In the genomic region with DNA sequence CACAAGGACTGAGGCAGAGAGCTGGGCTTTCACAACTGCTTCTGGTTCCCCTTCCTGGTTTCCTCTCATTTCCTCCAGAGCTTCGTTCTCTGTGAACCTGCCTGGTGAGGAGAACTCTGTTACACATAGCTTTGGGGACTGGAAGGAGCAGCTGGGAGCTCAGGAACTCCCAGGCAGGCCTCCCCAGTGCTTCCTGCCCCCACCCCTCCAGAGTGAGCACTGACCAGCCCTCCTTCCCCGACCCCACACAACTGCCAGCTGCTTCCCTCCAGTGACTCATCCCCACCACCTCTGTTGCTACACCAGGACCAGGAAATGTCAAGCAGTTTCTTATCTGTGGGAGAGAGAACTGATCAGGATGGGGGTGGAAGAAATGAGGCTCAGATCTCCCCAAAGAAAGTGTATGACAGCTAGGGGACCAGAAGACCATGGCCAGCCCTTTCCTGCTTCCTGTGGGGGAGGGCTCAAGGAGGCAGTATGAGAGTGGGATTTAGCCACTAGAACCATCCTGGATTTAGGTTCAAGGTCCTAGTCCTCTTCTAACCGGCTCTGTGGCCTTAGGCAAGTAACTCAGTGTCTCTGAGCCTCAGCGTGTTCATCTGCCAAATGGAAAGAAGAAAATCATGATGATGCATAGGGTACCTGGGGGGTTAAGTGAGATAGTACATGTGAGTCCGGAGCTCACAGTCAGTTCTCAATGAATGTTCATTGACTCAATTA, we compare ENCODE assay signal across 2 cellular contexts.
TF ChIP-seq lines count a peak whose summit lies in the region.

No MANE protein-coding gene starts in this region.

TF ChIP-seq in liver, 16 proteins besides CTCF, POLR2A, EP300 and RAD21 (continued from another document):
- TF ChIP-seq HNF4G (IDR thresholded peaks at IDR 0.05) (no peak), SP1 (IDR thresholded peaks at IDR 0.05) (no peak), JUND (IDR thresholded peaks at IDR 0.05) (peak; percentile 40 to 82), FOXA1 (IDR thresholded peaks at IDR 0.05) (no peak), YY1 (IDR thresholded peaks at IDR 0.05) (no peak), RXRA (IDR thresholded peaks at IDR 0.05) (no peak), TAF1 (conservative IDR thresholded peaks at IDR 0.05) (no peak), FOXA2 (IDR thresholded peaks at IDR 0.05) (no peak)
- TF ChIP-seq, protein P1, sequence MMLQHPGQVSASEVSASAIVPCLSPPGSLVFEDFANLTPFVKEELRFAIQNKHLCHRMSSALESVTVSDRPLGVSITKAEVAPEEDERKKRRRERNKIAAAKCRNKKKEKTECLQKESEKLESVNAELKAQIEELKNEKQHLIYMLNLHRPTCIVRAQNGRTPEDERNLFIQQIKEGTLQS (IDR thresholded peaks at IDR 0.05), result no peak
- TF ChIP-seq, protein P2, sequence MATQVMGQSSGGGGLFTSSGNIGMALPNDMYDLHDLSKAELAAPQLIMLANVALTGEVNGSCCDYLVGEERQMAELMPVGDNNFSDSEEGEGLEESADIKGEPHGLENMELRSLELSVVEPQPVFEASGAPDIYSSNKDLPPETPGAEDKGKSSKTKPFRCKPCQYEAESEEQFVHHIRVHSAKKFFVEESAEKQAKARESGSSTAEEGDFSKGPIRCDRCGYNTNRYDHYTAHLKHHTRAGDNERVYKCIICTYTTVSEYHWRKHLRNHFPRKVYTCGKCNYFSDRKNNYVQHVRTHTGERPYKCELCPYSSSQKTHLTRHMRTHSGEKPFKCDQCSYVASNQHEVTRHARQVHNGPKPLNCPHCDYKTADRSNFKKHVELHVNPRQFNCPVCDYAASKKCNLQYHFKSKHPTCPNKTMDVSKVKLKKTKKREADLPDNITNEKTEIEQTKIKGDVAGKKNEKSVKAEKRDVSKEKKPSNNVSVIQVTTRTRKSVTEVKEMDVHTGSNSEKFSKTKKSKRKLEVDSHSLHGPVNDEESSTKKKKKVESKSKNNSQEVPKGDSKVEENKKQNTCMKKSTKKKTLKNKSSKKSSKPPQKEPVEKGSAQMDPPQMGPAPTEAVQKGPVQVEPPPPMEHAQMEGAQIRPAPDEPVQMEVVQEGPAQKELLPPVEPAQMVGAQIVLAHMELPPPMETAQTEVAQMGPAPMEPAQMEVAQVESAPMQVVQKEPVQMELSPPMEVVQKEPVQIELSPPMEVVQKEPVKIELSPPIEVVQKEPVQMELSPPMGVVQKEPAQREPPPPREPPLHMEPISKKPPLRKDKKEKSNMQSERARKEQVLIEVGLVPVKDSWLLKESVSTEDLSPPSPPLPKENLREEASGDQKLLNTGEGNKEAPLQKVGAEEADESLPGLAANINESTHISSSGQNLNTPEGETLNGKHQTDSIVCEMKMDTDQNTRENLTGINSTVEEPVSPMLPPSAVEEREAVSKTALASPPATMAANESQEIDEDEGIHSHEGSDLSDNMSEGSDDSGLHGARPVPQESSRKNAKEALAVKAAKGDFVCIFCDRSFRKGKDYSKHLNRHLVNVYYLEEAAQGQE (IDR thresholded peaks at IDR 0.05), result no peak

TF ChIP-seq in HepG2, 621 proteins besides CTCF, POLR2A, EP300 and RAD21:
- TF ChIP-seq, protein P3, sequence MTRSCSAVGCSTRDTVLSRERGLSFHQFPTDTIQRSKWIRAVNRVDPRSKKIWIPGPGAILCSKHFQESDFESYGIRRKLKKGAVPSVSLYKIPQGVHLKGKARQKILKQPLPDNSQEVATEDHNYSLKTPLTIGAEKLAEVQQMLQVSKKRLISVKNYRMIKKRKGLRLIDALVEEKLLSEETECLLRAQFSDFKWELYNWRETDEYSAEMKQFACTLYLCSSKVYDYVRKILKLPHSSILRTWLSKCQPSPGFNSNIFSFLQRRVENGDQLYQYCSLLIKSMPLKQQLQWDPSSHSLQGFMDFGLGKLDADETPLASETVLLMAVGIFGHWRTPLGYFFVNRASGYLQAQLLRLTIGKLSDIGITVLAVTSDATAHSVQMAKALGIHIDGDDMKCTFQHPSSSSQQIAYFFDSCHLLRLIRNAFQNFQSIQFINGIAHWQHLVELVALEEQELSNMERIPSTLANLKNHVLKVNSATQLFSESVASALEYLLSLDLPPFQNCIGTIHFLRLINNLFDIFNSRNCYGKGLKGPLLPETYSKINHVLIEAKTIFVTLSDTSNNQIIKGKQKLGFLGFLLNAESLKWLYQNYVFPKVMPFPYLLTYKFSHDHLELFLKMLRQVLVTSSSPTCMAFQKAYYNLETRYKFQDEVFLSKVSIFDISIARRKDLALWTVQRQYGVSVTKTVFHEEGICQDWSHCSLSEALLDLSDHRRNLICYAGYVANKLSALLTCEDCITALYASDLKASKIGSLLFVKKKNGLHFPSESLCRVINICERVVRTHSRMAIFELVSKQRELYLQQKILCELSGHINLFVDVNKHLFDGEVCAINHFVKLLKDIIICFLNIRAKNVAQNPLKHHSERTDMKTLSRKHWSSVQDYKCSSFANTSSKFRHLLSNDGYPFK (CRISPR knock-in tag; IDR thresholded peaks at IDR 0.05; ENCODE audit: borderline replicate concordance), result no peak
- TF ChIP-seq RFXANK (CRISPR knock-in tag; IDR thresholded peaks at IDR 0.05) (no peak), MEIS1 (CRISPR knock-in tag; IDR thresholded peaks at IDR 0.05; ENCODE audit: borderline replicate concordance) (no peak), JARID2 (CRISPR knock-in tag; IDR thresholded peaks at IDR 0.05; ENCODE audit: insufficient replicate concordance) (no peak), POLR2AphosphoS2 (IDR thresholded peaks at IDR 0.05; ENCODE audit: low read depth, low read length) (no peak), IRX3 (CRISPR knock-in tag; IDR thresholded peaks at IDR 0.05; ENCODE audit: borderline replicate concordance, low read depth) (no peak), ATRX (CRISPR knock-in tag; IDR thresholded peaks at IDR 0.05; ENCODE audit: borderline replicate concordance) (no peak), ZNF33B (CRISPR knock-in tag; IDR thresholded peaks at IDR 0.05) (no peak), SRF (IDR thresholded peaks at IDR 0.05; ENCODE audit: low read depth, low read length) (no peak), GZF1 (CRISPR knock-in tag; IDR thresholded peaks at IDR 0.05) (no peak), MTF1 (CRISPR knock-in tag; IDR thresholded peaks at IDR 0.05) (no peak), ZNF670 (CRISPR knock-in tag; IDR thresholded peaks at IDR 0.05; ENCODE audit: borderline replicate concordance) (no peak), ZNF709 (CRISPR knock-in tag; IDR thresholded peaks at IDR 0.05) (no peak)
- TF ChIP-seq, protein P4, sequence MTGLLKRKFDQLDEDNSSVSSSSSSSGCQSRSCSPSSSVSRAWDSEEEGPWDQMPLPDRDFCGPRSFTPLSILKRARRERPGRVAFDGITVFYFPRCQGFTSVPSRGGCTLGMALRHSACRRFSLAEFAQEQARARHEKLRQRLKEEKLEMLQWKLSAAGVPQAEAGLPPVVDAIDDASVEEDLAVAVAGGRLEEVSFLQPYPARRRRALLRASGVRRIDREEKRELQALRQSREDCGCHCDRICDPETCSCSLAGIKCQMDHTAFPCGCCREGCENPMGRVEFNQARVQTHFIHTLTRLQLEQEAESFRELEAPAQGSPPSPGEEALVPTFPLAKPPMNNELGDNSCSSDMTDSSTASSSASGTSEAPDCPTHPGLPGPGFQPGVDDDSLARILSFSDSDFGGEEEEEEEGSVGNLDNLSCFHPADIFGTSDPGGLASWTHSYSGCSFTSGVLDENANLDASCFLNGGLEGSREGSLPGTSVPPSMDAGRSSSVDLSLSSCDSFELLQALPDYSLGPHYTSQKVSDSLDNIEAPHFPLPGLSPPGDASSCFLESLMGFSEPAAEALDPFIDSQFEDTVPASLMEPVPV (CRISPR knock-in tag; IDR thresholded peaks at IDR 0.05), result no peak
- TF ChIP-seq, protein P5, sequence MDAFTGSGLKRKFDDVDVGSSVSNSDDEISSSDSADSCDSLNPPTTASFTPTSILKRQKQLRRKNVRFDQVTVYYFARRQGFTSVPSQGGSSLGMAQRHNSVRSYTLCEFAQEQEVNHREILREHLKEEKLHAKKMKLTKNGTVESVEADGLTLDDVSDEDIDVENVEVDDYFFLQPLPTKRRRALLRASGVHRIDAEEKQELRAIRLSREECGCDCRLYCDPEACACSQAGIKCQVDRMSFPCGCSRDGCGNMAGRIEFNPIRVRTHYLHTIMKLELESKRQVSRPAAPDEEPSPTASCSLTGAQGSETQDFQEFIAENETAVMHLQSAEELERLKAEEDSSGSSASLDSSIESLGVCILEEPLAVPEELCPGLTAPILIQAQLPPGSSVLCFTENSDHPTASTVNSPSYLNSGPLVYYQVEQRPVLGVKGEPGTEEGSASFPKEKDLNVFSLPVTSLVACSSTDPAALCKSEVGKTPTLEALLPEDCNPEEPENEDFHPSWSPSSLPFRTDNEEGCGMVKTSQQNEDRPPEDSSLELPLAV (CRISPR knock-in tag; conservative IDR thresholded peaks at IDR 0.05; ENCODE audit: low read depth), result no peak
- TF ChIP-seq, protein P6, sequence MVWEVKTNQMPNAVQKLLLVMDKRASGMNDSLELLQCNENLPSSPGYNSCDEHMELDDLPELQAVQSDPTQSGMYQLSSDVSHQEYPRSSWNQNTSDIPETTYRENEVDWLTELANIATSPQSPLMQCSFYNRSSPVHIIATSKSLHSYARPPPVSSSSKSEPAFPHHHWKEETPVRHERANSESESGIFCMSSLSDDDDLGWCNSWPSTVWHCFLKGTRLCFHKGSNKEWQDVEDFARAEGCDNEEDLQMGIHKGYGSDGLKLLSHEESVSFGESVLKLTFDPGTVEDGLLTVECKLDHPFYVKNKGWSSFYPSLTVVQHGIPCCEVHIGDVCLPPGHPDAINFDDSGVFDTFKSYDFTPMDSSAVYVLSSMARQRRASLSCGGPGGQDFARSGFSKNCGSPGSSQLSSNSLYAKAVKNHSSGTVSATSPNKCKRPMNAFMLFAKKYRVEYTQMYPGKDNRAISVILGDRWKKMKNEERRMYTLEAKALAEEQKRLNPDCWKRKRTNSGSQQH (CRISPR knock-in tag; IDR thresholded peaks at IDR 0.05; ENCODE audit: low read depth), result no peak
